In the genomic region with DNA sequence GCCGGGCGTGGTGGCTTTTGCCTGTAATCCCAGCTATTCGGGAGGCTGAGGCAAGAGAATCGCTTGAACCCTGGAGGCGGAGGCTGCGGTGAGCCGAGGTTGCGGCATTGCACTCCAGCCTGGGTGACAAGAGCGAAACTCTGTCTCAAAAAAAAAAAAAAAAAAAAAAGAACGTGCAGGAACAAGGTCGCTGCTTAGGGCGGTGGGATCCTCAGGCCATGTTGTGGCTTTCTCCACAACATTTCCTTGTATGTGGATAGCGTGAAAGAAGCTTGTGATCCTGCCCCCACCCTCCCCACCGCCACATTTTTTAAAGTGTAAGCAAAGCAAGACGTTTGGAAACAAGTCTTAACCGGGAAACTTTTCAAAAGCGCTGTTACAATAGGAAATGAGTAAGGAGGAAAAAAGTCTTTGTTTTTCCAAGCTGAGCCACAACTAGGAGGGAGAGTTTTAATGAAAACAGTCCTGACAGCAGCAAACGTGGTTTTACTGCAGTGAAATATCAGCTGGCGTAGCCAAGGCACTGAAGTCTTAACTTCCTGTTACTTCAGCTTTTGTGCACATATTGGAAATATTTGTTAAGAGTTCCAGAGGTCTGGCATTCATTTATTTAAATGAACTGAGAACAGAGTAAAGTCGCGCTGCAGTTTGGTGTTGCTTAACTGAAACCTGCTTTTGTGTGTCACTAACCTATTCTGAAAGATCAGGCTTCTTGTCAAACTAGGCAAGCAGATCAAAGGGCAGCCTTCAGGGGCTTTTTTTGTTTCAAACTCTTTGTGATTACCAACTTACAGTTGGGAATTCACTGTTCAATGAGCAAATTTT, we compare ENCODE assay signal across 8 cellular contexts. TPM values are rescaled to one million over a fixed set of nuclear protein-coding genes. Genes with fewer than 3 reads are reported as not detected.
DNase-seq lines count a peak whose midpoint lies in the region; ATAC-seq and TF ChIP-seq lines count a peak whose summit lies in the region.

No MANE protein-coding gene starts in this region.

- peak overlapping the region; percentile 58 for H3K4me3 ChIP-seq in HAP-1
- peak overlapping the region; percentile 68 for H3K4me3 ChIP-seq in colonic mucosa
- H3K4me3 ChIP-seq in right lobe of liver = peak overlapping the region; percentile 73 to 79 (median 74)

- ATAC-seq in right lobe of liver (peak; percentile 7 to 42 (median 9)), GM18909 (IDR thresholded peaks at IDR 0.05; ENCODE audit: poor library complexity, unreplicated experiment) (no peak), HG03565 (IDR thresholded peaks at IDR 0.05; ENCODE audit: unreplicated experiment) (no peak)

- WGBS in right lobe of liver (ENCODE audit: insufficient coverage, low coverage, low lambda C conversion rate, missing lambda C conversion rate) = 0% methylated on average over 19 of the region's 21 CpGs

- peak; percentile 94 for TF ChIP-seq POLR2A in right lobe of liver (IDR thresholded peaks at IDR 0.05)

- TF ChIP-seq CTCF in colonic mucosa (IDR thresholded peaks at IDR 0.05) (no peak), right lobe of liver (IDR thresholded peaks at IDR 0.05) (no peak)

- no peaks in the 10 kb centered on the region for H3K27me3 ChIP-seq in HAP-1 (ENCODE audit: low read depth)
- no peaks in the 10 kb centered on the region for H3K27me3 ChIP-seq in colonic mucosa
- no peaks in the 10 kb centered on the region for H3K27me3 ChIP-seq in right lobe of liver

- in situ Hi-C loops in HAP-1 (cut with MboI; ENCODE audit: low sequenced_read_pairs) = loop anchor here (5.0 to 10.0 kb wide), 2 partner anchors 144 to 169 kb away; no protein-coding TSS in a partner anchor

- H3K36me3 ChIP-seq in HAP-1 (replicated peaks) (peaks cover 27% of the 10 kb centered on the region), colonic mucosa (no peaks in the 10 kb centered on the region), right lobe of liver (peaks cover 0 to 11% (median 1%) of the 10 kb centered on the region in 4 donors)

- DNase-seq in AG20443 (ENCODE audit: low spot score) (peak; percentile 69), HAP-1 (ENCODE audit: low spot score in 2 of 2) (peak; percentile 50 to 62), SKM-1 treated with dmso at 0.1 percent for 144 hours (lab: John Stamatoyannopoulos, UW; ENCODE audit: unreplicated experiment) (peak; percentile 35), colonic mucosa (peak; percentile 67), right lobe of liver (peak in 2 of 3 donors; percentile 40 to 75)
- DNase-seq in stimulated activated naive CD4-positive, alpha-beta T cell (lab: John Stamatoyannopoulos, UW) = peak in 4 of 6 experiments; percentile 9 to 30 (median 20)

- intact Hi-C loops in colonic mucosa (cut with DNase I) = no loop called here
- intact Hi-C loops in right lobe of liver (cut with DNase I) = loop anchor here (10.0 kb wide), 2 partner anchors 141 to 211 kb away; no protein-coding TSS in a partner anchor

- peak overlapping the region; percentile 24 to 100 for H3K9ac ChIP-seq in colonic mucosa (ENCODE audit: low read depth in 2 of 2, low read length in 2 of 2)

- H3K27ac ChIP-seq in colonic mucosa (peak overlapping the region; percentile 100), right lobe of liver (peak overlapping the region; percentile 99)

- H3K9me3 ChIP-seq in HAP-1 (no peaks in the 10 kb centered on the region), colonic mucosa (no peaks in the 10 kb centered on the region), right lobe of liver (no peaks in the 10 kb centered on the region)

- H3K4me1 ChIP-seq in HAP-1 = peaks cover 20% of the 10 kb centered on the region
- H3K4me1 ChIP-seq in colonic mucosa = peaks cover 12% of the 10 kb centered on the region
- H3K4me1 ChIP-seq in right lobe of liver = peaks cover 0 to 30% (median 6%) of the 10 kb centered on the region in 4 donors

RNA-seq across cellular contexts. Expression of gene TGIF1, which starts 3.8 kb away (rescaled TPM):
- total RNA-seq in colonic mucosa (10 to 100 TPM; 68.0 to 80.6 TPM), right lobe of liver (10 to 100 TPM; 11.3 to 41.4 (median 22.3) TPM)

Comparison
In these comparisons a context has a peak if more than half of its experiments do, and no peak if none do; other contexts are left out.
1. ATAC-seq: peak in right lobe of liver (4 of 4); none in GM18909 (single experiment) and HG03565 (single experiment).
2. Peak in every context shown above with its lines, with median percentiles within 50 percentile points of each other: DNase-seq and H3K4me3 ChIP-seq.